Comparison of ENCODE assay signal across 24 cellular contexts in genomic region chr9:127595606-127596005, GRCh38.
"Had no signal": no experiment of that assay in that cellular context is flagged by ENCODE, and none has a peak within 500 bp of the region (broad histone marks: within the 10 kb centered on the region; RNA-seq: fewer than 3 reads in every experiment).

No MANE protein-coding gene starts in this region.

- H3K36me3 ChIP-seq: left lung, sigmoid colon, transverse colon, uterus had no signal

- H3K4me1 ChIP-seq: foreskin keratinocyte, left lung, sigmoid colon, transverse colon, uterus had no signal

- DNase-seq: activated CD4-positive, alpha-beta T cell treated with anti-CD3 and anti-CD28 coated beads, Interleukin-2, amount 50 U/mL, for 4 hours; activated CD8-positive, alpha-beta memory T cell treated with anti-CD3 and anti-CD28 coated beads, Interleukin-2, amount 50 U/mL, for 48 hours; activated naive CD4-positive, alpha-beta T cell; activated naive CD8-positive, alpha-beta T cell treated with anti-CD3 and anti-CD28 coated beads for 36 hours; activated T-cell treated with anti-CD3 and anti-CD28 coated beads, Interleukin-2, amount 50 U/mL, for 4 hours; central memory CD4-positive, alpha-beta T cell; dermis blood vessel endothelial cell; effector CD8-positive, alpha-beta T cell; erythroblast; foreskin keratinocyte; left lung; naive thymus-derived CD4-positive, alpha-beta T cell; occipital lobe; sigmoid colon; stimulated activated CD4-positive, alpha-beta T cell treated with anti-CD3 and anti-CD28 coated beads, Interleukin-2, amount 100 ng/mL, for 48 hours; stimulated activated CD8-positive, alpha-beta memory T cell treated with anti-CD3 and anti-CD28 coated beads, Interleukin-4, amount 100 ng/mL, for 48 hours; stimulated activated naive B cell treated with anti-CD40 and anti-IgM and Interleukin-4, amounts not matched to agents 10 μg/mL and 1 μg/mL and 100 μg/mL, for 72 hours; transverse colon; uterus had no signal

- H3K4me2 ChIP-seq: smooth muscle cell had no signal

- ATAC-seq: activated T-cell treated with anti-CD3 and anti-CD28 coated beads, Interleukin-2, amount 50 U/mL, for 4 hours; foreskin keratinocyte; left lung; naive thymus-derived CD4-positive, alpha-beta T cell; stimulated activated naive B cell treated with anti-CD40 and anti-IgM and Interleukin-4, amounts not matched to agents 10 μg/mL and 1 μg/mL and 100 μg/mL, for 72 hours; WTC11 had no signal

- H3K9me3 ChIP-seq: left lung, sigmoid colon, transverse colon, uterus had no signal

- H3K27ac ChIP-seq: foreskin keratinocyte, left lung, sigmoid colon, transverse colon, uterus had no signal

- H3K4me3 ChIP-seq: left lung, lung, sigmoid colon, smooth muscle cell, transverse colon, uterus had no signal

- FAIRE-seq: astrocyte, keratinocyte had no signal

- H3K27me3 ChIP-seq: foreskin keratinocyte, left lung, sigmoid colon, transverse colon, uterus had no signal
